Comparison of ENCODE assay signal across 11 cellular contexts in genomic region chr12:109130755-109131521, GRCh38. TPM values are rescaled to one million over a fixed set of nuclear protein-coding genes. Genes with fewer than 3 reads are reported as not detected.
DNase-seq lines count a peak whose midpoint lies in the region; ATAC-seq and TF ChIP-seq lines count a peak whose summit lies in the region.
"Had no signal": no experiment of that assay in that cellular context is flagged by ENCODE, and none has a peak within 500 bp of the region (broad histone marks: within the 10 kb centered on the region; RNA-seq: fewer than 3 reads in every experiment).

No MANE protein-coding gene starts in this region.

- H3K9me3 ChIP-seq in left lung = no peaks in the 10 kb centered on the region
- no peaks in the 10 kb centered on the region for H3K9me3 ChIP-seq in thoracic aorta

- H3K27me3 ChIP-seq in left lung (no peaks in the 10 kb centered on the region), thoracic aorta (replicated peaks; ENCODE audit: insufficient read depth) (no peaks in the 10 kb centered on the region)

- H3K4me3 Mint-ChIP-seq in activated CD4-positive, alpha-beta T cell treated with anti-CD3 and anti-CD28 coated beads for 36 hours = no peak overlapping the region
- H3K4me3 Mint-ChIP-seq: activated CD4-positive, alpha-beta memory T cell treated with anti-CD3 and anti-CD28 coated beads for 36 hours had no signal

- peaks cover 1% of the 10 kb centered on the region for H3K36me3 Mint-ChIP-seq in activated CD4-positive, alpha-beta T cell treated with anti-CD3 and anti-CD28 coated beads for 36 hours (ENCODE audit: low read depth)

- TF ChIP-seq CTCF in left lung (IDR thresholded peaks at IDR 0.05) = no peak
- no peak for TF ChIP-seq CTCF in thoracic aorta (IDR thresholded peaks at IDR 0.05)

- H3K27me3 Mint-ChIP-seq in activated CD4-positive, alpha-beta T cell treated with anti-CD3 and anti-CD28 coated beads for 36 hours = no peaks in the 10 kb centered on the region
- H3K27me3 Mint-ChIP-seq: activated CD4-positive, alpha-beta memory T cell treated with anti-CD3 and anti-CD28 coated beads for 36 hours had no signal

- intact Hi-C loops in left lung (cut with DNase I) = no loop called here
- intact Hi-C loops in activated CD4-positive, alpha-beta T cell treated with anti-CD3 and anti-CD28 coated beads for 36 hours (cut with DNase I, micrococcal nuclease) = no loop called here

- CTCF ChIA-PET in activated CD4-positive, alpha-beta T cell treated with anti-CD3 and anti-CD28 coated beads for 36 hours (lab: Charles Lee) = interaction anchor here (0.7 kb wide), 2 partner anchors 38 to 327 kb away, joined by 3 to 4 read pairs; partner anchors contain the start of gene ALKBH2

- POLR2A ChIA-PET in activated CD4-positive, alpha-beta T cell treated with anti-CD3 and anti-CD28 coated beads for 36 hours (lab: Charles Lee) = no interaction called here

- peak; percentile 37 for ATAC-seq in left lung
- ATAC-seq in thoracic aorta (ENCODE audit: insufficient number of reproducible peaks, low FRiP score, low read depth) = peak; percentile 21
- no peak for ATAC-seq in activated CD4-positive, alpha-beta T cell treated with anti-CD3 and anti-CD28 coated beads for 36 hours
- ATAC-seq in GM21528 (IDR thresholded peaks at IDR 0.05; ENCODE audit: low FRiP score, unreplicated experiment) = no peak

- no peaks in the 10 kb centered on the region for H3K36me3 ChIP-seq in left lung
- H3K36me3 ChIP-seq in thoracic aorta = no peaks in the 10 kb centered on the region

- H3K4me1 Mint-ChIP-seq in activated CD4-positive, alpha-beta T cell treated with anti-CD3 and anti-CD28 coated beads for 36 hours = no peaks in the 10 kb centered on the region

- H3K9me3 Mint-ChIP-seq in activated CD4-positive, alpha-beta T cell treated with anti-CD3 and anti-CD28 coated beads for 36 hours (ENCODE audit: low read depth) = no peaks in the 10 kb centered on the region
- H3K9me3 Mint-ChIP-seq: activated CD4-positive, alpha-beta memory T cell treated with anti-CD3 and anti-CD28 coated beads for 36 hours had no signal

- no peak overlapping the region for H3K27ac Mint-ChIP-seq in activated CD4-positive, alpha-beta T cell treated with anti-CD3 and anti-CD28 coated beads for 36 hours
- H3K27ac Mint-ChIP-seq: activated CD4-positive, alpha-beta memory T cell treated with anti-CD3 and anti-CD28 coated beads for 36 hours had no signal

- DNase-seq in NCI-H146 (lab: John Stamatoyannopoulos, UW) = peak; percentile 38
- DNase-seq in NCI-H146 treated with DMSO at 0.1 percent for 48 hours (lab: John Stamatoyannopoulos, UW; ENCODE audit: unreplicated experiment) = no peak
- DNase-seq in astrocyte of the hippocampus (ENCODE audit: low read depth, low spot score) = peak; percentile 24
- no peak for DNase-seq in left lung
- no peak for DNase-seq in thoracic aorta (ENCODE audit: low spot score)
- DNase-seq in activated CD4-positive, alpha-beta T cell treated with anti-CD3 and anti-CD28 coated beads for 36 hours = no peak
- no peak for DNase-seq in DMS153 (lab: John Stamatoyannopoulos, UW)
- DNase-seq: activated CD4-positive, alpha-beta memory T cell treated with anti-CD3 and anti-CD28 coated beads for 36 hours; KG1 had no signal

- H3K4me1 ChIP-seq in left lung (no peaks in the 10 kb centered on the region), thoracic aorta (ENCODE audit: control insufficient read depth in 1 of 2, low read depth in 2 of 2) (peaks cover 0 to 13% of the 10 kb centered on the region in 2 donors)

- H3K27ac ChIP-seq in left lung (no peak overlapping the region), thoracic aorta (peak overlapping the region in 1 of 2 donors; percentile 45)
- H3K27ac ChIP-seq: RWPE1 had no signal

- H3K4me3 ChIP-seq in left lung (no peak overlapping the region), thoracic aorta (peak overlapping the region; percentile 42)

RNA-seq across cellular contexts. Expression of gene ACACB, which starts 14.6 kb away (rescaled TPM):
- total RNA-seq in left lung (10 to 100 TPM; 14.8 to 16.8 TPM), thoracic aorta (10 to 100 TPM; 37.5 to 51.3 TPM)
- total RNA-seq in activated CD4-positive, alpha-beta T cell treated with anti-CD3 and anti-CD28 coated beads for 36 hours = 10 to 100 TPM; 11.5 to 13.3 TPM

RNA-seq across cellular contexts. Expression of gene UNG, which starts 33.5 kb away (rescaled TPM):
- total RNA-seq in left lung = 10 to 100 TPM; 22.4 to 27.0 TPM
- 10 to 100 TPM in 1 of 2 donors, 1 to 10 TPM in 1; 9.1 to 11.0 TPM for total RNA-seq in thoracic aorta
- 10 to 100 TPM; 69.9 TPM for total RNA-seq in activated CD4-positive, alpha-beta T cell treated with anti-CD3 and anti-CD28 coated beads for 36 hours

RNA-seq across cellular contexts. Expression of gene ALKBH2, which starts 37.7 kb away (rescaled TPM):
- total RNA-seq in left lung = 10 to 100 TPM in 1 of 2 donors, 1 to 10 TPM in 1; 7.3 to 17.4 TPM
- total RNA-seq in thoracic aorta = 10 to 100 TPM; 15.3 to 21.9 TPM
- 10 to 100 TPM; 32.1 to 33.3 TPM for total RNA-seq in activated CD4-positive, alpha-beta T cell treated with anti-CD3 and anti-CD28 coated beads for 36 hours

Comparison
In these comparisons a context has a peak if more than half of its experiments do, and no peak if none do; other contexts are left out.
1. DNase-seq: peak in NCI-H146 (single experiment) and astrocyte of the hippocampus (single experiment); none in NCI-H146 treated with DMSO at 0.1 percent for 48 hours (single experiment), left lung (0 of 2), thoracic aorta (single experiment), activated CD4-positive, alpha-beta T cell treated with anti-CD3 and anti-CD28 coated beads for 36 hours (single experiment) and DMS153 (single experiment).
2. ATAC-seq: peak in left lung (single experiment) and thoracic aorta (single experiment); none in activated CD4-positive, alpha-beta T cell treated with anti-CD3 and anti-CD28 coated beads for 36 hours (single experiment) and GM21528 (single experiment).